Comparison of ENCODE assay signal across 19 cellular contexts in genomic region chr10:11884706-11885423, GRCh38.
"Had no signal": no experiment of that assay in that cellular context is flagged by ENCODE, and none has a peak within 500 bp of the region (broad histone marks: within the 10 kb centered on the region; RNA-seq: fewer than 3 reads in every experiment).

No MANE protein-coding gene starts in this region.

- H3K27me3 ChIP-seq: tibial nerve, vagina had no signal

- H3K27ac ChIP-seq: tibial nerve, vagina had no signal

- H3K4me1 ChIP-seq: vagina had no signal

- H3K4me3 ChIP-seq: tibial nerve, vagina had no signal

- ATAC-seq: activated T-helper 17 cell treated with anti-CD3 and anti-CD28 coated beads, Interleukin-2, amount 50 U/mL, for 72 hours; left colon; stimulated activated naive CD8-positive, alpha-beta T cell treated with anti-CD3 and anti-CD28 coated beads, Interleukin-15, Interleukin-2, amounts not matched to agents 100 U/mL and 50 U/mL, for 24 hours; T-cell had no signal

- H3K9me3 ChIP-seq: tibial nerve, vagina had no signal

- DNase-seq: activated B cell treated with CpG ODN at 0.5 μM for 24 hours; activated CD4-positive, alpha-beta memory T cell treated with anti-CD3 and anti-CD28 coated beads, Interleukin-2, amount 10 ng/mL, durations not matched to agents 7 days and 5 days; activated CD4-positive, alpha-beta T cell treated with anti-CD3 and anti-CD28 coated beads for 4 hours; activated naive CD4-positive, alpha-beta T cell; activated naive CD8-positive, alpha-beta T cell treated with anti-CD3 and anti-CD28 coated beads, Interleukin-2, amount 10 ng/mL, durations not matched to agents 7 days and 5 days; activated T-cell treated with anti-CD3 and anti-CD28 coated beads, Interleukin-2, amount 50 U/mL, for 1 hour; amygdala; central memory CD4-positive, alpha-beta T cell; left colon; midbrain; nucleus accumbens; stimulated activated CD4-positive, alpha-beta T cell treated with anti-CD3 and anti-CD28 coated beads, Interleukin-2, amount 100 ng/mL, for 24 hours; stimulated activated naive CD8-positive, alpha-beta T cell treated with anti-CD3 and anti-CD28 coated beads, Interleukin-15, Interleukin-2, amounts not matched to agents 100 U/mL and 50 U/mL, for 24 hours; substantia nigra; T-cell had no signal

- H3K36me3 ChIP-seq: tibial nerve, vagina had no signal

- FAIRE-seq: colon had no signal
